ENCODE assay signal across 20 cellular contexts in genomic region chr1:60055336-60055735, GRCh38. TPM values are rescaled to one million over a fixed set of nuclear protein-coding genes. Genes with fewer than 3 reads are reported as not detected.
A peak's percentile ranks its signal among the peaks of the same experiment; 100 is the strongest.
DNase-seq lines count a peak whose midpoint lies in the region; ATAC-seq and TF ChIP-seq lines count a peak whose summit lies in the region.
"Had no signal": no experiment of that assay in that cellular context is flagged by ENCODE, and none has a peak within 500 bp of the region (broad histone marks: within the 10 kb centered on the region; RNA-seq: fewer than 3 reads in every experiment).

No MANE protein-coding gene starts in this region.

- TF ChIP-seq POLR2A in IMR-90 (IDR thresholded peaks at IDR 0.05; ENCODE audit: low read depth, low read length), result no peak

- POLR2A ChIA-PET in IMR-90 (lab: Charles Lee; ENCODE audit: unreplicated experiment), result no interaction called here

- no peak overlapping the region for H3K4me3 ChIP-seq in IMR-90 (ENCODE audit: insufficient read depth, low read depth, low read length)
- no peak overlapping the region for H3K4me3 ChIP-seq in osteoblast (ENCODE audit: insufficient read depth, low read length)
- H3K4me3 ChIP-seq: K562 had no signal

- H3K9me1 ChIP-seq in IMR-90 (ENCODE audit: insufficient read depth, low read length), result no peaks in the 10 kb centered on the region

- H3K14ac ChIP-seq in IMR-90 (replicated peaks; ENCODE audit: low read depth, low read length), result no peak overlapping the region

- no peak for TF ChIP-seq RAD21 in IMR-90 (IDR thresholded peaks at IDR 0.05; ENCODE audit: low read length)

- H3K4me1 ChIP-seq in IMR-90 (ENCODE audit: control insufficient read depth, insufficient read depth, low read length), result no peaks in the 10 kb centered on the region
- no peaks in the 10 kb centered on the region for H3K4me1 ChIP-seq in osteoblast (ENCODE audit: insufficient read depth, low read length)
- H3K4me1 ChIP-seq: BE2C had no signal

- H2AK5ac ChIP-seq in IMR-90 (ENCODE audit: low read depth, low read length), result no peak overlapping the region

- no peak overlapping the region for H2BK120ac ChIP-seq in IMR-90 (ENCODE audit: low read depth, low read length)

- TF ChIP-seq CTCF in IMR-90 (conservative IDR thresholded peaks at IDR 0.05; ENCODE audit: low read depth, low read length), result no peak
- no peak for TF ChIP-seq CTCF in osteoblast (IDR thresholded peaks at IDR 0.05; ENCODE audit: extremely low read depth, low read depth, low read length)

- no peak overlapping the region for H3K27ac ChIP-seq in IMR-90 (ENCODE audit: insufficient read depth, low read length)
- no peak overlapping the region for H3K27ac ChIP-seq in epithelial cell of prostate
- no peak overlapping the region for H3K27ac ChIP-seq in osteoblast (ENCODE audit: low read depth, low read length)
- H3K27ac ChIP-seq: HL-60 had no signal

- H4K5ac ChIP-seq in IMR-90 (ENCODE audit: low read depth, low read length), result no peak overlapping the region

- no peak overlapping the region for H2AK9ac ChIP-seq in IMR-90 (replicated peaks; ENCODE audit: low read depth, low read length, poor library complexity)

- H3K23ac ChIP-seq in IMR-90 (ENCODE audit: low read depth, low read length), result no peak overlapping the region

- no peak overlapping the region for H2BK15ac ChIP-seq in IMR-90 (ENCODE audit: low read depth, low read length)

- no peak overlapping the region for H3K18ac ChIP-seq in IMR-90 (ENCODE audit: low read depth, low read length)

- H2BK5ac ChIP-seq in IMR-90 (ENCODE audit: low read depth, low read length, poor library complexity, severe bottlenecking), result no peak overlapping the region

- BruUV-seq in IMR-90 (replicated peaks; lab: Mats Ljungman, UMichigan), result no TSS peak

- H4K8ac ChIP-seq in IMR-90 (ENCODE audit: low read depth in 2 of 2, low read length in 2 of 2), result no peak overlapping the region

- no peak overlapping the region for H2BK20ac ChIP-seq in IMR-90 (ENCODE audit: low read depth, low read length)

- DNase-seq in IMR-90 (peak; percentile 1), amniotic epithelial cell (ENCODE audit: low read depth) (peak; percentile 67), epithelial cell of prostate (ENCODE audit: low read depth, low spot score) (peak; percentile 60), non-pigmented ciliary epithelial cell (ENCODE audit: low read depth) (peak; percentile 55), osteoblast (ENCODE audit: insufficient read length, low spot score, missing footprints) (no peak)
- DNase-seq: BE2C; CD4-positive, alpha-beta memory T cell; NCI-H1092; NCI-H1694; NCI-H2107; NCI-H748 treated with DMSO at 0.1 percent for 48 hours; Right ventricle myocardium superior had no signal

- H3K4ac ChIP-seq in IMR-90 (ENCODE audit: low read depth, low read length), result no peak overlapping the region

- H3K56ac ChIP-seq in IMR-90 (ENCODE audit: extremely low read depth, insufficient read depth, low read length), result no peak overlapping the region

- H3K9ac ChIP-seq in IMR-90 (ENCODE audit: low read depth, low read length), result no peak overlapping the region

- intact Hi-C loops in IMR-90 (cut with micrococcal nuclease), result no loop called here

- H3K79me2 ChIP-seq in osteoblast (ENCODE audit: insufficient read depth, low read length), result no peaks in the 10 kb centered on the region

- no peaks in the 10 kb centered on the region for H4K20me1 ChIP-seq in IMR-90 (ENCODE audit: insufficient read depth, low read length)
- no peaks in the 10 kb centered on the region for H4K20me1 ChIP-seq in osteoblast (ENCODE audit: insufficient read depth, low read length)

- H3K27me3 ChIP-seq in IMR-90 (ENCODE audit: control insufficient read depth, insufficient read depth, low read length) (no peaks in the 10 kb centered on the region), osteoblast (ENCODE audit: insufficient read depth, low read length) (no peaks in the 10 kb centered on the region)
- H3K27me3 ChIP-seq: BE2C had no signal

- no peaks in the 10 kb centered on the region for H3K79me1 ChIP-seq in IMR-90 (ENCODE audit: low read depth in 1 of 2, low read length in 2 of 2)

- H3K9me3 ChIP-seq in IMR-90 (ENCODE audit: control insufficient read depth, insufficient read depth, low read length), result no peaks in the 10 kb centered on the region
- H3K9me3 ChIP-seq in osteoblast (ENCODE audit: low read depth, low read length), result no peaks in the 10 kb centered on the region
- H3K9me3 ChIP-seq: BE2C had no signal

- H2AFZ ChIP-seq in IMR-90 (replicated peaks; ENCODE audit: low read length, poor library complexity) (no peak overlapping the region), osteoblast (ENCODE audit: low read length) (no peak overlapping the region)

- H3K4me2 ChIP-seq in IMR-90 (ENCODE audit: low read depth, low read length) (no peak overlapping the region), osteoblast (ENCODE audit: insufficient read depth, low read length) (no peak overlapping the region)

- H4K91ac ChIP-seq in IMR-90 (ENCODE audit: insufficient read depth, low read depth, low read length), result no peak overlapping the region

- dilution Hi-C loops in IMR-90 (cut with HindIII; ENCODE audit: low sequenced_read_pairs, unreplicated experiment), result no loop called here

- in situ Hi-C loops in IMR-90 (cut with MboI; ENCODE audit: low sequenced_read_pairs), result no loop called here

- CTCF ChIA-PET in IMR-90 (lab: Yijun Ruan, JAX), result interaction anchor here (1.0 kb wide), 1 partner anchor 23 kb away, joined by 3 read pairs; no protein-coding TSS in a partner anchor

- H3K36me3 ChIP-seq in IMR-90 (ENCODE audit: control insufficient read depth, insufficient read depth, low read length), result no peaks in the 10 kb centered on the region
- H3K36me3 ChIP-seq in osteoblast (ENCODE audit: insufficient read depth, low read length), result no peaks in the 10 kb centered on the region
- H3K36me3 ChIP-seq: BE2C had no signal

- ATAC-seq in IMR-90 (ENCODE audit: low read depth) (no peak), GM18867 (IDR thresholded peaks at IDR 0.05; ENCODE audit: unreplicated experiment) (no peak), HG02973 (IDR thresholded peaks at IDR 0.05; ENCODE audit: unreplicated experiment) (no peak)
- ATAC-seq: HCT116, K562, Panc1, SK-N-SH treated with all-trans-retinoic acid at 6 μM for 48 hours had no signal

TF ChIP-seq in IMR-90, 13 proteins besides CTCF, POLR2A, EP300 and RAD21:
- TF ChIP-seq MXI1 (IDR thresholded peaks at IDR 0.05; ENCODE audit: borderline replicate concordance, low read depth, low read length) (no peak), USF2 (IDR thresholded peaks at IDR 0.05; ENCODE audit: low read depth, low read length) (no peak), CHD1 (IDR thresholded peaks at IDR 0.05; ENCODE audit: low read depth, low read length) (no peak), NFE2L2 (IDR thresholded peaks at IDR 0.05; ENCODE audit: low read depth, low read length) (no peak), BHLHE40 (IDR thresholded peaks at IDR 0.05; ENCODE audit: low read depth, low read length) (no peak), RFX5 (IDR thresholded peaks at IDR 0.05; ENCODE audit: low read depth, low read length) (no peak)

RNA-seq across cellular contexts. Expression of gene C1orf87, which starts 18.2 kb away (rescaled TPM):
- not detected in 2 replicates for total RNA-seq in IMR-90 (2012; rRNA removed)
- polyA plus RNA-seq in IMR-90 (2012; rRNA removed), result not detected in 2 replicates
- not detected in 2 replicates for polyA plus RNA-seq in IMR-90 (2012; cell fraction: cytosol; rRNA removed)
- not detected in 2 replicates for polyA plus RNA-seq in IMR-90 (2012; cell fraction: nucleus; rRNA removed; ENCODE audit: low replicate concordance)
- total RNA-seq in osteoblast, result not detected in 2 replicates
- total RNA-seq: CD4-positive, alpha-beta memory T cell; K562; MCF 10A; Right ventricle myocardium superior had no signal
- polyA plus RNA-seq: CD4-positive, alpha-beta memory T cell; K562 had no signal
